In genomic region chr1:247467008-247467572, GRCh38 we compare ENCODE assay signal across 18 cellular contexts. TPM values are rescaled to one million over a fixed set of nuclear protein-coding genes. Genes with fewer than 3 reads are reported as not detected.
DNase-seq lines count a peak whose midpoint lies in the region; ATAC-seq and TF ChIP-seq lines count a peak whose summit lies in the region.
"Had no signal": no experiment of that assay in that cellular context is flagged by ENCODE, and none has a peak within 500 bp of the region (broad histone marks: within the 10 kb centered on the region; RNA-seq: fewer than 3 reads in every experiment).

No MANE protein-coding gene starts in this region.

- TF ChIP-seq CTCF in osteoblast (IDR thresholded peaks at IDR 0.05; ENCODE audit: extremely low read depth, low read depth, low read length) = no peak

- H2AFZ ChIP-seq in osteoblast (ENCODE audit: low read length) = no peak overlapping the region

- no peaks in the 10 kb centered on the region for H3K4me1 ChIP-seq in osteoblast (ENCODE audit: insufficient read depth, low read length)
- H3K4me1 ChIP-seq: BLaER1, Caco-2 had no signal

- no peaks in the 10 kb centered on the region for H3K36me3 Mint-ChIP-seq in activated naive CD4-positive, alpha-beta T cell treated with anti-CD3 and anti-CD28 coated beads, Interleukin-2, amount 50 U/mL, for 72 hours
- H3K36me3 Mint-ChIP-seq in activated naive CD4-positive, alpha-beta T cell treated with anti-CD3 and anti-CD28 coated beads for 36 hours (ENCODE audit: low read depth) = no peaks in the 10 kb centered on the region
- H3K36me3 Mint-ChIP-seq in activated T-helper 17 cell treated with anti-CD3 and anti-CD28 coated beads, Interleukin-2, amount 50 U/mL, for 72 hours (ENCODE audit: low read depth) = no peaks in the 10 kb centered on the region

- H3K27ac ChIP-seq in osteoblast (ENCODE audit: low read depth, low read length) = no peak overlapping the region
- H3K27ac ChIP-seq: BLaER1 had no signal

- H3K79me2 ChIP-seq in osteoblast (ENCODE audit: insufficient read depth, low read length) = no peaks in the 10 kb centered on the region

- no peaks in the 10 kb centered on the region for H3K27me3 ChIP-seq in osteoblast (ENCODE audit: insufficient read depth, low read length)
- H3K27me3 ChIP-seq: BLaER1 had no signal

- no peak overlapping the region for H3K4me3 ChIP-seq in osteoblast (ENCODE audit: insufficient read depth, low read length)
- H3K4me3 ChIP-seq: BLaER1 had no signal

- DNase-seq in NOMO-1 treated with DMSO at 0.1 percent for 48 hours (lab: John Stamatoyannopoulos, UW; ENCODE audit: unreplicated experiment) (peak; percentile 29), NOMO-1 treated with dmso at 0.1 percent for 144 hours (lab: John Stamatoyannopoulos, UW; ENCODE audit: unreplicated experiment) (no peak), osteoblast (ENCODE audit: insufficient read length, low spot score, missing footprints) (peak; percentile 34), foreskin melanocyte (no peak), SKM-1 (lab: John Stamatoyannopoulos, UW; ENCODE audit: unreplicated experiment) (no peak)
- DNase-seq in activated naive CD4-positive, alpha-beta T cell treated with anti-CD3 and anti-CD28 coated beads, Interleukin-2, amount 50 U/mL, for 72 hours (ENCODE audit: low spot score in 2 of 2) = no peak
- DNase-seq in activated naive CD4-positive, alpha-beta T cell treated with anti-CD3 and anti-CD28 coated beads for 36 hours = no peak
- DNase-seq: 8988T; AML-193; Caco-2; CD8-positive, alpha-beta memory T cell; DND-41; GDM1; HCEC 1CT; HFFc6 had no signal

- peaks cover 5% of the 10 kb centered on the region for H3K27me3 Mint-ChIP-seq in activated naive CD4-positive, alpha-beta T cell treated with anti-CD3 and anti-CD28 coated beads for 36 hours (ENCODE audit: low read depth)
- H3K27me3 Mint-ChIP-seq in activated T-helper 17 cell treated with anti-CD3 and anti-CD28 coated beads, Interleukin-2, amount 50 U/mL, for 72 hours = peaks cover 11% of the 10 kb centered on the region

- no peak overlapping the region for H3K27ac Mint-ChIP-seq in activated naive CD4-positive, alpha-beta T cell treated with anti-CD3 and anti-CD28 coated beads, Interleukin-2, amount 50 U/mL, for 72 hours
- H3K27ac Mint-ChIP-seq in activated naive CD4-positive, alpha-beta T cell treated with anti-CD3 and anti-CD28 coated beads for 36 hours = no peak overlapping the region
- H3K27ac Mint-ChIP-seq in activated T-helper 17 cell treated with anti-CD3 and anti-CD28 coated beads, Interleukin-2, amount 50 U/mL, for 72 hours = no peak overlapping the region
- H3K27ac Mint-ChIP-seq: CD8-positive, alpha-beta memory T cell; HFFc6 had no signal

- H3K9me3 ChIP-seq in osteoblast (ENCODE audit: low read depth, low read length) = no peaks in the 10 kb centered on the region
- H3K9me3 ChIP-seq: Caco-2 had no signal

- H3K36me3 ChIP-seq in osteoblast (ENCODE audit: insufficient read depth, low read length) = no peaks in the 10 kb centered on the region
- H3K36me3 ChIP-seq: BLaER1 had no signal

- peak; percentile 36 to 80 for ATAC-seq in activated naive CD4-positive, alpha-beta T cell treated with anti-CD3 and anti-CD28 coated beads, Interleukin-2, amount 50 U/mL, for 72 hours
- ATAC-seq in activated T-helper 17 cell treated with anti-CD3 and anti-CD28 coated beads, Interleukin-2, amount 50 U/mL, for 72 hours (replicated peaks) = peak; percentile 69

- intact Hi-C loops in activated naive CD4-positive, alpha-beta T cell treated with anti-CD3 and anti-CD28 coated beads for 36 hours (cut with micrococcal nuclease) = no loop called here

- H3K4me1 Mint-ChIP-seq in activated naive CD4-positive, alpha-beta T cell treated with anti-CD3 and anti-CD28 coated beads for 36 hours (ENCODE audit: low read depth) = no peaks in the 10 kb centered on the region
- H3K4me1 Mint-ChIP-seq in activated T-helper 17 cell treated with anti-CD3 and anti-CD28 coated beads, Interleukin-2, amount 50 U/mL, for 72 hours = no peaks in the 10 kb centered on the region
- H3K4me1 Mint-ChIP-seq: CD8-positive, alpha-beta memory T cell had no signal

- CTCF ChIA-PET in activated naive CD4-positive, alpha-beta T cell treated with anti-CD3 and anti-CD28 coated beads for 36 hours (lab: Charles Lee) = no interaction called here

- H3K4me2 ChIP-seq in osteoblast (ENCODE audit: insufficient read depth, low read length) = no peak overlapping the region
- H3K4me2 ChIP-seq: BLaER1 had no signal

- H4K20me1 ChIP-seq in osteoblast (ENCODE audit: insufficient read depth, low read length) = no peaks in the 10 kb centered on the region
- H4K20me1 ChIP-seq: BLaER1 had no signal

- H3K4me3 Mint-ChIP-seq in activated naive CD4-positive, alpha-beta T cell treated with anti-CD3 and anti-CD28 coated beads for 36 hours = no peak overlapping the region
- H3K4me3 Mint-ChIP-seq in activated T-helper 17 cell treated with anti-CD3 and anti-CD28 coated beads, Interleukin-2, amount 50 U/mL, for 72 hours = no peak overlapping the region
- H3K4me3 Mint-ChIP-seq: CD8-positive, alpha-beta memory T cell; HFFc6 had no signal

- H3K9me3 Mint-ChIP-seq in activated naive CD4-positive, alpha-beta T cell treated with anti-CD3 and anti-CD28 coated beads, Interleukin-2, amount 50 U/mL, for 72 hours = no peaks in the 10 kb centered on the region
- no peaks in the 10 kb centered on the region for H3K9me3 Mint-ChIP-seq in activated naive CD4-positive, alpha-beta T cell treated with anti-CD3 and anti-CD28 coated beads for 36 hours
- no peaks in the 10 kb centered on the region for H3K9me3 Mint-ChIP-seq in activated T-helper 17 cell treated with anti-CD3 and anti-CD28 coated beads, Interleukin-2, amount 50 U/mL, for 72 hours
- H3K9me3 Mint-ChIP-seq: CD8-positive, alpha-beta memory T cell had no signal

RNA-seq across cellular contexts. Expression of gene OR2B11, which starts 9.2 kb away (rescaled TPM):
- total RNA-seq in activated naive CD4-positive, alpha-beta T cell treated with anti-CD3 and anti-CD28 coated beads, Interleukin-2, amount 50 U/mL, for 72 hours = not detected
- total RNA-seq in activated naive CD4-positive, alpha-beta T cell treated with anti-CD3 and anti-CD28 coated beads for 36 hours = not detected
- not detected for total RNA-seq in activated T-helper 17 cell treated with anti-CD3 and anti-CD28 coated beads, Interleukin-2, amount 50 U/mL, for 72 hours
- total RNA-seq in osteoblast = not detected in 2 replicates
- total RNA-seq: Caco-2; CD8-positive, alpha-beta memory T cell; H4; HFFc6 had no signal

RNA-seq across cellular contexts. Expression of gene NLRP3, which starts 51.1 kb away (rescaled TPM):
- total RNA-seq in activated naive CD4-positive, alpha-beta T cell treated with anti-CD3 and anti-CD28 coated beads, Interleukin-2, amount 50 U/mL, for 72 hours = 1 to 10 TPM in 1 of 2 donors, under 1 TPM in 1; 0.34 to 1.3 TPM
- under 1 TPM in 1 of 2 experiments, not detected in 1; 0.20 TPM for total RNA-seq in activated naive CD4-positive, alpha-beta T cell treated with anti-CD3 and anti-CD28 coated beads for 36 hours
- total RNA-seq in activated T-helper 17 cell treated with anti-CD3 and anti-CD28 coated beads, Interleukin-2, amount 50 U/mL, for 72 hours = 1 to 10 TPM in 1 of 2 donors, under 1 TPM in 1; 0.50 to 6.6 TPM
- 0.36 and 0.59 TPM in 2 replicates for total RNA-seq in osteoblast
- total RNA-seq: Caco-2 had no signal

Comparison
In these comparisons a context has a peak if more than half of its experiments do, and no peak if none do; other contexts are left out.
1. DNase-seq: peak in NOMO-1 treated with DMSO at 0.1 percent for 48 hours (single experiment) and osteoblast (single experiment); none in NOMO-1 treated with dmso at 0.1 percent for 144 hours (single experiment), activated naive CD4-positive, alpha-beta T cell treated with anti-CD3 and anti-CD28 coated beads, Interleukin-2, amount 50 U/mL, for 72 hours (0 of 2), activated naive CD4-positive, alpha-beta T cell treated with anti-CD3 and anti-CD28 coated beads for 36 hours (single experiment), foreskin melanocyte (single experiment) and SKM-1 (single experiment).